ENCODE assay signal across 8 cellular contexts in the genomic region with DNA sequence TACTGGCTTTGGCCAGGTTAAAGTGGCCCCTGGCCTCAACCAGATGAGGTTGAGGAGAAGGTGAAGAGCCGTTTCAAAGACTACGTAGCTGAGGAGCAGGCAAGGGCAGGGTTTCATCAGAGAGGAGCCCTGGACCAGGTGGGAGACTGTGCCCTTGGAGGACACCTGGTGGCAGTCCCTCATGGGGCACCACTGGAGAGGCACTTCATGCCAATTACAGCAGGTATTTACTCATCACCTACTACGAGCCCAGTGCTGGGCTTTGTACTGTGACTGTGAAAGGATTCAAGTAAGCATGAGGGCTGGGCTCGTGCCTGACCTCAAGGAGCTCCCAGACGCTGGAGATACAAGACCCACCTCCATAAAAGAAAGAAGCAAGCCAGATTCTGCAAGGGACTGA. TPM values are rescaled to one million over a fixed set of nuclear protein-coding genes. Genes with fewer than 3 reads are reported as not detected.
DNase-seq lines count a peak whose midpoint lies in the region; ATAC-seq and TF ChIP-seq lines count a peak whose summit lies in the region.

No MANE protein-coding gene starts in this region.

- no peak overlapping the region for H3K9ac ChIP-seq in mesenchymal stem cell (ENCODE audit: low read length)

- H2BK5ac ChIP-seq in mesenchymal stem cell (ENCODE audit: low read depth, low read length, poor library complexity, severe bottlenecking) = no peak overlapping the region

- no peak overlapping the region for H3K4me3 Mint-ChIP-seq in activated naive CD8-positive, alpha-beta T cell treated with anti-CD3 and anti-CD28 coated beads, Interleukin-2, amount 10 ng/mL, durations not matched to agents 7 days and 5 days

- no peak overlapping the region for H4K8ac ChIP-seq in mesenchymal stem cell (ENCODE audit: low read length)

- peak overlapping the region in 1 of 2 experiments; percentile 54 for H2BK12ac ChIP-seq in mesenchymal stem cell (ENCODE audit: low read length in 2 of 2)

- H3K9me2 ChIP-seq in PC-9 (ENCODE audit: insufficient read depth) = no peaks in the 10 kb centered on the region

- no peak overlapping the region for H2AK5ac ChIP-seq in mesenchymal stem cell (ENCODE audit: low read length, severe bottlenecking)

- no peak for TF ChIP-seq EP300 in gastroesophageal sphincter (IDR thresholded peaks at IDR 0.05)

- peak; percentile 41 for TF ChIP-seq CTCF in GM12865 (IDR thresholded peaks at IDR 0.05; ENCODE audit: insufficient read depth, low read depth, low read length, missing control alignments)
- peak; percentile 70 for TF ChIP-seq CTCF in PC-9 (conservative IDR thresholded peaks at IDR 0.05)
- peak in 3 of 4 experiments; percentile 20 to 41 (median 23) for TF ChIP-seq CTCF in prostate gland (IDR thresholded peaks at IDR 0.05)
- TF ChIP-seq CTCF in gastroesophageal sphincter (IDR thresholded peaks at IDR 0.05) = no peak

- H3K27me3 Mint-ChIP-seq in activated naive CD8-positive, alpha-beta T cell treated with anti-CD3 and anti-CD28 coated beads, Interleukin-2, amount 10 ng/mL, durations not matched to agents 7 days and 5 days = no peaks in the 10 kb centered on the region

- H3K4me1 ChIP-seq in PC-9 (replicated peaks; ENCODE audit: insufficient read depth) (no peaks in the 10 kb centered on the region), prostate gland (replicated peaks) (no peaks in the 10 kb centered on the region), mesenchymal stem cell (ENCODE audit: control insufficient read depth, insufficient read depth, low read depth, low read length) (peaks cover 16% of the 10 kb centered on the region), gastroesophageal sphincter (peaks cover 0 to 9% (median 0%) of the 10 kb centered on the region in 3 donors)

- H3K4ac ChIP-seq in mesenchymal stem cell (ENCODE audit: low read depth in 1 of 2, low read length in 2 of 2) = no peak overlapping the region

- H3K9me3 Mint-ChIP-seq in activated naive CD8-positive, alpha-beta T cell treated with anti-CD3 and anti-CD28 coated beads, Interleukin-2, amount 10 ng/mL, durations not matched to agents 7 days and 5 days = no peaks in the 10 kb centered on the region

- H2BK15ac ChIP-seq in mesenchymal stem cell (ENCODE audit: low read depth, poor library complexity, severe bottlenecking) = no peak overlapping the region

- intact Hi-C loops in PC-9 (cut with micrococcal nuclease; ENCODE audit: unreplicated experiment) (loop anchor here (1.0 to 10.0 kb wide), 2 partner anchors 136 to 198 kb away; no protein-coding TSS in a partner anchor), prostate gland (cut with DNase I) (no loop called here)

- TF ChIP-seq POLR2A in prostate gland (IDR thresholded peaks at IDR 0.05) (no peak), gastroesophageal sphincter (IDR thresholded peaks at IDR 0.05) (no peak)

- H3K27ac Mint-ChIP-seq in activated naive CD8-positive, alpha-beta T cell treated with anti-CD3 and anti-CD28 coated beads, Interleukin-2, amount 10 ng/mL, durations not matched to agents 7 days and 5 days = no peak overlapping the region

- H3K4me2 ChIP-seq in PC-9 (no peak overlapping the region), mesenchymal stem cell (ENCODE audit: low read length, poor library complexity, severe bottlenecking) (no peak overlapping the region)

- peaks cover 13% of the 10 kb centered on the region for H3F3A ChIP-seq in PC-9 (ENCODE audit: insufficient read depth, low read depth)

- no peaks in the 10 kb centered on the region for H4K20me1 ChIP-seq in PC-9 (ENCODE audit: insufficient read depth)

- no peak overlapping the region for H3K14ac ChIP-seq in mesenchymal stem cell (ENCODE audit: low read length in 2 of 2)

- DNase-seq in GM12865 (ENCODE audit: low read depth) (peak; percentile 60), PC-9 (no peak), prostate gland (ENCODE audit: low spot score) (no peak), NCI-H187 (lab: John Stamatoyannopoulos, UW) (no peak), mesenchymal stem cell (no peak), NCI-H2081 (lab: John Stamatoyannopoulos, UW) (no peak)
- peak; percentile 44 for DNase-seq in activated naive CD8-positive, alpha-beta T cell treated with anti-CD3 and anti-CD28 coated beads, Interleukin-2, amount 10 ng/mL, durations not matched to agents 7 days and 5 days

- H3K18ac ChIP-seq in mesenchymal stem cell (ENCODE audit: low read depth in 1 of 2, low read length in 2 of 2) = no peak overlapping the region

- 95% methylated on average over 5 of the region's 5 CpGs for WGBS in prostate gland
- WGBS in mesenchymal stem cell = 95% methylated on average over 5 of the region's 5 CpGs
- WGBS in gastroesophageal sphincter (ENCODE audit: low coverage in 1 of 2), 2 donors = 100% methylated on average over 1 of the region's 5 CpGs; no CpG with 5 or more reads in 1 of the 2 donors

- peaks cover 5% of the 10 kb centered on the region for H3K36me3 Mint-ChIP-seq in activated naive CD8-positive, alpha-beta T cell treated with anti-CD3 and anti-CD28 coated beads, Interleukin-2, amount 10 ng/mL, durations not matched to agents 7 days and 5 days

- ATAC-seq in activated naive CD8-positive, alpha-beta T cell treated with anti-CD3 and anti-CD28 coated beads, Interleukin-2, amount 10 ng/mL, durations not matched to agents 7 days and 5 days (ENCODE audit: low read depth) = peak; percentile 48
- ATAC-seq in gastroesophageal sphincter = no peak

- H3K79me2 ChIP-seq in PC-9 (ENCODE audit: low read depth) = no peaks in the 10 kb centered on the region

- H3K27me3 ChIP-seq in PC-9 (ENCODE audit: insufficient read depth, low read depth) = no peaks in the 10 kb centered on the region
- H3K27me3 ChIP-seq in prostate gland (replicated peaks; ENCODE audit: insufficient read depth) = no peaks in the 10 kb centered on the region
- no peaks in the 10 kb centered on the region for H3K27me3 ChIP-seq in mesenchymal stem cell (ENCODE audit: control insufficient read depth in 1 of 2, insufficient read depth in 1 of 2, low read length in 2 of 2)
- no peaks in the 10 kb centered on the region for H3K27me3 ChIP-seq in gastroesophageal sphincter

- H2AFZ ChIP-seq in PC-9 (no peak overlapping the region), mesenchymal stem cell (ENCODE audit: low read depth, low read length) (no peak overlapping the region)

- H3K4me1 Mint-ChIP-seq in activated naive CD8-positive, alpha-beta T cell treated with anti-CD3 and anti-CD28 coated beads, Interleukin-2, amount 10 ng/mL, durations not matched to agents 7 days and 5 days = peaks cover 39% of the 10 kb centered on the region

- H3K27ac ChIP-seq in PC-9 = no peak overlapping the region
- no peak overlapping the region for H3K27ac ChIP-seq in prostate gland
- no peak overlapping the region for H3K27ac ChIP-seq in mesenchymal stem cell (ENCODE audit: low read length, poor library complexity, severe bottlenecking)
- no peak overlapping the region for H3K27ac ChIP-seq in gastroesophageal sphincter

- H3K9me3 ChIP-seq in PC-9 (ENCODE audit: insufficient read depth, low read depth) (no peaks in the 10 kb centered on the region), prostate gland (no peaks in the 10 kb centered on the region), mesenchymal stem cell (ENCODE audit: control insufficient read depth, low read length) (no peaks in the 10 kb centered on the region), gastroesophageal sphincter (no peaks in the 10 kb centered on the region)

- peaks cover 8% of the 10 kb centered on the region for H3K79me1 ChIP-seq in mesenchymal stem cell (replicated peaks; ENCODE audit: low read length, poor library complexity, severe bottlenecking)

- H2BK120ac ChIP-seq in mesenchymal stem cell (ENCODE audit: low read depth, low read length) = no peak overlapping the region

- no peak overlapping the region for H4K91ac ChIP-seq in mesenchymal stem cell (ENCODE audit: low read length)

- H3K4me3 ChIP-seq in GM12865 (ENCODE audit: low read depth, low read length) (no peak overlapping the region), PC-9 (no peak overlapping the region), prostate gland (no peak overlapping the region), mesenchymal stem cell (ENCODE audit: insufficient read depth in 1 of 2, low read depth in 1 of 2, low read length in 2 of 2) (no peak overlapping the region), gastroesophageal sphincter (no peak overlapping the region)

- BruUV-seq in PC-9 (replicated peaks; lab: Mats Ljungman, UMichigan) = no TSS peak

- no peak overlapping the region for H3K23ac ChIP-seq in mesenchymal stem cell (ENCODE audit: low read length in 2 of 2)

- no peaks in the 10 kb centered on the region for H3K36me3 ChIP-seq in PC-9 (ENCODE audit: low read depth)
- H3K36me3 ChIP-seq in prostate gland = no peaks in the 10 kb centered on the region
- H3K36me3 ChIP-seq in mesenchymal stem cell (ENCODE audit: control insufficient read depth in 1 of 2, insufficient read depth in 2 of 2, low read depth in 1 of 2, low read length in 2 of 2) = peaks cover 0 to 10% of the 10 kb centered on the region in 2 experiments
- H3K36me3 ChIP-seq in gastroesophageal sphincter = no peaks in the 10 kb centered on the region

- CTCF ChIA-PET in PC-9 (lab: Charles Lee) = interaction anchor here (0.6 kb wide), 1 partner anchor 236 kb away, joined by 3 read pairs; no protein-coding TSS in a partner anchor

- POLR2A ChIA-PET in PC-9 (lab: Charles Lee; ENCODE audit: unreplicated experiment) = no interaction called here
- POLR2A ChIA-PET in activated naive CD8-positive, alpha-beta T cell treated with anti-CD3 and anti-CD28 coated beads, Interleukin-2, amount 10 ng/mL, durations not matched to agents 7 days and 5 days (lab: Charles Lee) = no interaction called here

RNA-seq across cellular contexts. Expression of a gene that starts 37.6 kb away (rescaled TPM):
- total RNA-seq in PC-9 (2021) (5.0 and 5.8 TPM in 2 replicates), prostate gland (10 to 100 TPM; 29.3 to 31.0 TPM), gastroesophageal sphincter (10 to 100 TPM; 41.2 to 76.0 (median 55.2) TPM)
- 10 to 100 TPM; 26.8 to 30.1 TPM for total RNA-seq in activated naive CD8-positive, alpha-beta T cell treated with anti-CD3 and anti-CD28 coated beads, Interleukin-2, amount 10 ng/mL, durations not matched to agents 7 days and 5 days
- polyA plus RNA-seq in mesenchymal stem cell (2013, experiment 1 of 2) = 9.6 TPM
- 9.9 TPM for polyA plus RNA-seq in mesenchymal stem cell (2013, experiment 2 of 2)

Comparison
In these comparisons a context has a peak if more than half of its experiments do, and no peak if none do; other contexts are left out.
1. DNase-seq: peak in GM12865 (single experiment) and activated naive CD8-positive, alpha-beta T cell treated with anti-CD3 and anti-CD28 coated beads, Interleukin-2, amount 10 ng/mL, durations not matched to agents 7 days and 5 days (single experiment); none in PC-9 (0 of 2), prostate gland (single experiment), NCI-H187 (0 of 2), mesenchymal stem cell (single experiment) and NCI-H2081 (0 of 2).
2. CTCF ChIP-seq: peak in GM12865 (single experiment), PC-9 (single experiment) and prostate gland (3 of 4); none in gastroesophageal sphincter (0 of 4).